Comparison of ENCODE assay signal across 19 cellular contexts in genomic region chr13:108082481-108082880, GRCh38.
DNase-seq lines count a peak whose midpoint lies in the region; ATAC-seq and TF ChIP-seq lines count a peak whose summit lies in the region.
"Had no signal": no experiment of that assay in that cellular context is flagged by ENCODE, and none has a peak within 500 bp of the region (broad histone marks: within the 10 kb centered on the region; RNA-seq: fewer than 3 reads in every experiment).

No MANE protein-coding gene starts in this region.

- no peak overlapping the region for H3K4me3 Mint-ChIP-seq in GM23338
- H3K4me3 Mint-ChIP-seq: B cell; CD4-positive, alpha-beta T cell; CD8-positive, alpha-beta T cell had no signal

- no peak overlapping the region for H3K4ac ChIP-seq in mesendoderm (ENCODE audit: low read depth, low read length)

- H4K20me1 ChIP-seq in GM23338 (replicated peaks; ENCODE audit: insufficient read depth) (no peaks in the 10 kb centered on the region), MM.1S (ENCODE audit: insufficient read depth, low read length) (no peaks in the 10 kb centered on the region)
- H4K20me1 ChIP-seq: BLaER1 treated with 17β-estradiol and CSF1 and Interleukin-3, amounts not matched to agents 10 nM and 100 nM had no signal

- H3K9me3 ChIP-seq in MM.1S (replicated peaks; ENCODE audit: insufficient read depth, low read length) (no peaks in the 10 kb centered on the region), upper lobe of left lung (peaks cover 0 to 3% (median 0%) of the 10 kb centered on the region in 4 donors), tibial artery (no peaks in the 10 kb centered on the region)
- H3K9me3 ChIP-seq: A549, Caco-2 had no signal

- H3F3A ChIP-seq in GM23338 (replicated peaks; ENCODE audit: low read depth) (no peaks in the 10 kb centered on the region), MM.1S (ENCODE audit: insufficient read depth, low read length) (no peaks in the 10 kb centered on the region)

- H3K27me3 ChIP-seq in GM23338 (ENCODE audit: insufficient read depth) (no peaks in the 10 kb centered on the region), MM.1S (replicated peaks; ENCODE audit: insufficient read depth, low read length) (no peaks in the 10 kb centered on the region), mesendoderm (ENCODE audit: insufficient read depth, low read length, poor library complexity) (no peaks in the 10 kb centered on the region), upper lobe of left lung (no peaks in the 10 kb centered on the region), tibial artery (no peaks in the 10 kb centered on the region)
- H3K27me3 ChIP-seq: BLaER1 treated with 17β-estradiol and CSF1 and Interleukin-3, amounts not matched to agents 10 nM and 100 nM had no signal

- H2AFZ ChIP-seq in GM23338 = no peak overlapping the region; the same call in 1 of the 2 replicates
- no peak overlapping the region for H2AFZ ChIP-seq in MM.1S (ENCODE audit: low read length)

- H3K4me3 ChIP-seq in GM23338 (no peak overlapping the region), MM.1S (ENCODE audit: low read length) (no peak overlapping the region), mesendoderm (ENCODE audit: low read length) (no peak overlapping the region), upper lobe of left lung (no peak overlapping the region), tibial artery (no peak overlapping the region)
- H3K4me3 ChIP-seq: A549; BLaER1 treated with 17β-estradiol and CSF1 and Interleukin-3, amounts not matched to agents 10 nM and 100 nM had no signal

- intact Hi-C loops in tibial artery (cut with DNase I; ENCODE audit: low total_unique reads) = no loop called here

- DNase-seq in GM23338 (ENCODE audit: low spot score) = no peak
- no peak for DNase-seq in MM.1S
- DNase-seq in kidney tubule cell (ENCODE audit: low spot score) = peak; percentile 53
- DNase-seq in renal cortical epithelial cell (ENCODE audit: low read depth) = peak; percentile 69
- no peak for DNase-seq in mesendoderm
- DNase-seq in upper lobe of left lung = no peak
- no peak for DNase-seq in tibial artery
- DNase-seq: AML-193; Caco-2; Calu3; CD4-positive, alpha-beta T cell; CD8-positive, alpha-beta T cell; DMS79 treated with DMSO at 0.1 percent for 48 hours; GF-D8 had no signal

- H3K4me1 Mint-ChIP-seq in GM23338 = peaks cover 13% of the 10 kb centered on the region; the same call in 2 of the 3 replicates
- H3K4me1 Mint-ChIP-seq: B cell had no signal

- H2BK120ac ChIP-seq in mesendoderm (ENCODE audit: low read depth, low read length) = no peak overlapping the region

- peaks cover 8% of the 10 kb centered on the region; the same call in 2 of the 3 replicates for H3K9me3 Mint-ChIP-seq in GM23338

- no peak for TF ChIP-seq POLR2A in upper lobe of left lung (IDR thresholded peaks at IDR 0.05)

- no peak overlapping the region for H3K27ac Mint-ChIP-seq in GM23338
- H3K27ac Mint-ChIP-seq: B cell; CD4-positive, alpha-beta T cell; CD8-positive, alpha-beta T cell had no signal

- H3K18ac ChIP-seq in mesendoderm (ENCODE audit: low read length) = no peak overlapping the region

- H3K4me1 ChIP-seq in GM23338 (ENCODE audit: insufficient read depth) = peaks cover 12% of the 10 kb centered on the region; the same call in 1 of the 2 replicates
- no peaks in the 10 kb centered on the region for H3K4me1 ChIP-seq in MM.1S (ENCODE audit: low read length)
- no peaks in the 10 kb centered on the region for H3K4me1 ChIP-seq in mesendoderm (ENCODE audit: control insufficient read depth, low read depth, low read length)
- peaks cover 0 to 5% (median 1%) of the 10 kb centered on the region in 4 donors for H3K4me1 ChIP-seq in upper lobe of left lung
- no peaks in the 10 kb centered on the region for H3K4me1 ChIP-seq in tibial artery
- H3K4me1 ChIP-seq: A549; BLaER1 treated with 17β-estradiol and CSF1 and Interleukin-3, amounts not matched to agents 10 nM and 100 nM; Caco-2 had no signal

- H3K56ac ChIP-seq in mesendoderm (ENCODE audit: low read length) = no peak overlapping the region

- WGBS in mesendoderm (ENCODE audit: extremely low coverage, insufficient coverage, low lambda C conversion rate) = no CpG with 5 or more reads among the region's 4 CpGs
- 61 to 64% methylated on average over 4 of the region's 4 CpGs for WGBS in upper lobe of left lung, 2 donors

- no peaks in the 10 kb centered on the region; the same call in 1 of the 2 replicates for H3K9me2 ChIP-seq in GM23338 (ENCODE audit: insufficient read depth)
- no peaks in the 10 kb centered on the region for H3K9me2 ChIP-seq in MM.1S (replicated peaks; ENCODE audit: insufficient read depth, low read length)

- no peaks in the 10 kb centered on the region for H3K36me3 ChIP-seq in GM23338 (ENCODE audit: insufficient read depth)
- no peaks in the 10 kb centered on the region for H3K36me3 ChIP-seq in MM.1S (replicated peaks; ENCODE audit: insufficient read depth, low read length)
- H3K36me3 ChIP-seq in mesendoderm (ENCODE audit: control insufficient read depth, insufficient read depth, low read length) = no peaks in the 10 kb centered on the region
- H3K36me3 ChIP-seq in upper lobe of left lung = no peaks in the 10 kb centered on the region
- H3K36me3 ChIP-seq in tibial artery = no peaks in the 10 kb centered on the region
- H3K36me3 ChIP-seq: BLaER1 treated with 17β-estradiol and CSF1 and Interleukin-3, amounts not matched to agents 10 nM and 100 nM had no signal

- no peak overlapping the region for H4K5ac ChIP-seq in mesendoderm (ENCODE audit: low read length)

- TF ChIP-seq CTCF in GM23338 (conservative IDR thresholded peaks at IDR 0.05; ENCODE audit: low read depth in 2 of 2) (no peak), MM.1S (IDR thresholded peaks at IDR 0.05; ENCODE audit: low read length) (no peak), upper lobe of left lung (IDR thresholded peaks at IDR 0.05) (no peak), tibial artery (IDR thresholded peaks at IDR 0.05) (no peak)

- no peak overlapping the region for H2BK15ac ChIP-seq in mesendoderm (replicated peaks; ENCODE audit: low read depth)

- H3K79me2 ChIP-seq in GM23338 (replicated peaks; ENCODE audit: insufficient read depth) (no peaks in the 10 kb centered on the region), MM.1S (ENCODE audit: low read length) (no peaks in the 10 kb centered on the region), mesendoderm (ENCODE audit: control insufficient read depth, insufficient read depth, low read length) (no peaks in the 10 kb centered on the region)

- peaks cover under 1% of the 10 kb centered on the region; the same call in 2 of the 3 replicates for H3K36me3 Mint-ChIP-seq in GM23338 (ENCODE audit: low read depth)
- H3K36me3 Mint-ChIP-seq: CD8-positive, alpha-beta T cell had no signal

- no peak for TF ChIP-seq EP300 in upper lobe of left lung (IDR thresholded peaks at IDR 0.05)

- no peak overlapping the region for H2BK5ac ChIP-seq in mesendoderm (ENCODE audit: low read length)

- H2AK5ac ChIP-seq in mesendoderm (ENCODE audit: low read length) = no peak overlapping the region

- no peak overlapping the region for H4K8ac ChIP-seq in mesendoderm (ENCODE audit: low read depth, low read length)

- H3K4me2 ChIP-seq in GM23338 = 0 out of 2 replicates have a peak overlapping the region, but pooled peaks have one; percentile 10
- H3K4me2 ChIP-seq in MM.1S (ENCODE audit: low read depth, low read length) = peak overlapping the region; percentile 3; the same call in 1 of the 2 replicates
- no peak overlapping the region for H3K4me2 ChIP-seq in mesendoderm (ENCODE audit: low read length)
- H3K4me2 ChIP-seq: A549; BLaER1 treated with 17β-estradiol and CSF1 and Interleukin-3, amounts not matched to agents 10 nM and 100 nM had no signal

- ATAC-seq in GM23338 (no peak), upper lobe of left lung (ENCODE audit: low FRiP score in 2 of 2) (no peak)
- ATAC-seq: A549; CD8-positive, alpha-beta T cell had no signal

- H3K27me3 Mint-ChIP-seq in GM23338 (ENCODE audit: insufficient read depth, low read depth, poor library complexity) = no peaks in the 10 kb centered on the region
- H3K27me3 Mint-ChIP-seq: B cell; CD4-positive, alpha-beta T cell had no signal

- H3K9ac ChIP-seq in MM.1S (ENCODE audit: low read length) = no peak overlapping the region
- H3K9ac ChIP-seq in mesendoderm (ENCODE audit: low read length) = no peak overlapping the region
- H3K9ac ChIP-seq: BLaER1 treated with 17β-estradiol and CSF1 and Interleukin-3, amounts not matched to agents 10 nM and 100 nM had no signal

- H3K23ac ChIP-seq in mesendoderm (ENCODE audit: low read length) = no peak overlapping the region

- peak overlapping the region; percentile 43; the same call in 1 of the 2 replicates for H3K27ac ChIP-seq in GM23338 (ENCODE audit: low read depth)
- H3K27ac ChIP-seq in MM.1S (ENCODE audit: low read length) = no peak overlapping the region
- H3K27ac ChIP-seq in mesendoderm (ENCODE audit: low read depth, low read length) = no peak overlapping the region
- H3K27ac ChIP-seq in upper lobe of left lung = no peak overlapping the region
- no peak overlapping the region for H3K27ac ChIP-seq in tibial artery
- H3K27ac ChIP-seq: 22Rv1; A549; BLaER1 treated with 17β-estradiol and CSF1 and Interleukin-3, amounts not matched to agents 10 nM and 100 nM; C4-2B had no signal

- no peaks in the 10 kb centered on the region for H3K79me1 ChIP-seq in mesendoderm (ENCODE audit: low read length)

Comparison
In these comparisons a context has a peak if more than half of its experiments do, and no peak if none do; other contexts are left out.
1. DNase-seq: peak in kidney tubule cell (single experiment) and renal cortical epithelial cell (single experiment); none in GM23338 (single experiment), MM.1S (single experiment), mesendoderm (single experiment), upper lobe of left lung (0 of 2) and tibial artery (0 of 2).